8 cellular contexts compared by ENCODE assay signal in the genomic region with DNA sequence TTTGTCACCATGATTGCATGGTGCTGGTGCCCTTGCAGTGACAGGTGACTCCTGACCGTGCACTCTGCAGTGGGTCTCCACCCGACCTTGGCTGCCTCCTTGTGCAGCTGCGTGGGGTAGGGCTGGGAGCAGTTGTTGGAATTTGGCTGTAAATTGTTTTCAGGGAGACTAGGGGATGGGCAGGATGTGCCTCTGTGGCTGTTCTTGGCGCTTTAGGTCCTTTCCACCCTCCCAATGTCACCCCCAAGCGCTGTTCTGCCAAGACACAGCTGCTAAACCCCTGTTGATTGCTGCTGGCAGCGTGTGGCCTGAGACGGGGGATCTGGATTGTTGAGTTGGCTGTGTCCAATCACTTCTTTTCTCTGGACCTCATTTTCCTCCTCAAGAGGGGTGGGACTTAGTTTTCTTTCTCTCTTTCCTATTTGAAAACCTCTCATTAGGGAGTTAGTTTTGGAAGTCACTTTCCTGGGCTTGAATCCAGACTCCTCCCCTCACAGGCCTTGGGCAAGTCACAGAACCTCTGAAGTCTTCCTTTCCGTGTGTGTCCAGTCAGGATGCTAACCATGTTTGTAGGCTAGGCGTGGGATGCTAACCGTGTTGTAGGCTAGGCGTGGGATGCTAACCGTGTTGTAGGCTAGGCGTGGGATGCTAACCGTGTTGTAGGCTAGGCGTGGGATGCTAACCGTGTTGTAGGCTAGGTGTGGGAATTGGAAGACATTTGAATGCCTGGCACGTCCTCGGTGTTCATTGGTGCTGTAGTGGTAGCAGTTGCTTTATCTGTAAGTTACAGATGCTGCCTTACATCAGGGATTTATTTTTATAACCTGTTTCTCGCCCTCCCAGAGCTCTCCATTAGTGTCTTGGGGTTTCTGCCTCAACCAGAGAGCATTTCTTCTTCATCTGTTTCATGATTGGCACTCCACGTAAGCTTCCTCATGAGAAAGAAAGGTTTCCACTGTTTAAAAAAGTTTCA. TPM values are rescaled to one million over a fixed set of nuclear protein-coding genes. Genes with fewer than 3 reads are reported as not detected.
DNase-seq lines count a peak whose midpoint lies in the region; ATAC-seq and TF ChIP-seq lines count a peak whose summit lies in the region.

No MANE protein-coding gene starts in this region.

- H3K27ac Mint-ChIP-seq in CD4-positive, CD25-positive, alpha-beta regulatory T cell, result peak overlapping the region; percentile 91 to 95 (median 91)
- H3K27ac Mint-ChIP-seq in naive thymus-derived CD4-positive, alpha-beta T cell, result peak overlapping the region; percentile 1 to 96 (median 73)

- intact Hi-C loops in naive thymus-derived CD4-positive, alpha-beta T cell (cut with micrococcal nuclease), result loop anchor here in 1 of 2 donors (10.0 kb wide), 2 partner anchors 487 to 1297 kb away; partner anchors contain the start of gene AGPAT4

- H3K4me1 Mint-ChIP-seq in CD4-positive, CD25-positive, alpha-beta regulatory T cell, result peaks cover 54 to 95% (median 84%) of the 10 kb centered on the region in 4 donors
- peaks cover 76 to 99% (median 96%) of the 10 kb centered on the region in 7 donors for H3K4me1 Mint-ChIP-seq in naive thymus-derived CD4-positive, alpha-beta T cell

- DNase-seq in CD4-positive, CD25-positive, alpha-beta regulatory T cell, result no peak
- DNase-seq in erythroblast (lab: John Stamatoyannopoulos, UW) (peak; percentile 11 to 55), NCI-H510A treated with DMSO at 0.1 percent for 48 hours (lab: John Stamatoyannopoulos, UW) (no peak), UCSD-AML1 (lab: John Stamatoyannopoulos, UW; ENCODE audit: unreplicated experiment) (no peak)
- no peak for DNase-seq in naive thymus-derived CD4-positive, alpha-beta T cell

- H4K20me1 ChIP-seq in OCI-LY3 (ENCODE audit: insufficient read depth, low read length), result peaks cover 19% of the 10 kb centered on the region; the same call in 1 of the 2 replicates

- H3K36me3 ChIP-seq in CD4-positive, CD25-positive, alpha-beta regulatory T cell (ENCODE audit: control insufficient read depth, insufficient read depth, low read length), result no peaks in the 10 kb centered on the region
- H3K36me3 ChIP-seq in OCI-LY3 (replicated peaks; ENCODE audit: low read depth, low read length), result no peaks in the 10 kb centered on the region
- H3K36me3 ChIP-seq in naive thymus-derived CD4-positive, alpha-beta T cell (ENCODE audit: control insufficient read depth in 2 of 3, insufficient read depth in 3 of 3, low read length in 3 of 3), result no peaks in the 10 kb centered on the region

- H2AFZ ChIP-seq in OCI-LY3 (ENCODE audit: low read depth, low read length), result no peak overlapping the region

- TF ChIP-seq CTCF in OCI-LY3 (IDR thresholded peaks at IDR 0.05; ENCODE audit: low read depth, low read length), result no peak

- peak overlapping the region; percentile 43 for H3K4me3 ChIP-seq in CD4-positive, CD25-positive, alpha-beta regulatory T cell (ENCODE audit: low read depth, low read length)
- no peak overlapping the region for H3K4me3 ChIP-seq in OCI-LY3 (ENCODE audit: low read length)
- H3K4me3 ChIP-seq in naive thymus-derived CD4-positive, alpha-beta T cell (ENCODE audit: low read length), result no peak overlapping the region

- H3K4me1 ChIP-seq in CD4-positive, CD25-positive, alpha-beta regulatory T cell (ENCODE audit: control insufficient read depth, insufficient read depth, low read length, poor library complexity, severe bottlenecking), result peaks cover 82% of the 10 kb centered on the region
- H3K4me1 ChIP-seq in OCI-LY3 (ENCODE audit: low read length), result peaks cover 42% of the 10 kb centered on the region
- peaks cover 45 to 64% of the 10 kb centered on the region in 2 donors for H3K4me1 ChIP-seq in naive thymus-derived CD4-positive, alpha-beta T cell (ENCODE audit: control insufficient read depth in 2 of 2, insufficient read depth in 2 of 2, low read length in 2 of 2)

- ATAC-seq in CD4-positive, CD25-positive, alpha-beta regulatory T cell (ENCODE audit: low read depth in 2 of 2), result no peak
- no peak for ATAC-seq in naive thymus-derived CD4-positive, alpha-beta T cell
- ATAC-seq in GM21737 (IDR thresholded peaks at IDR 0.05; ENCODE audit: unreplicated experiment), result no peak
- no peak for ATAC-seq in GM21723 (IDR thresholded peaks at IDR 0.05; ENCODE audit: unreplicated experiment)

- H3K9me3 ChIP-seq in CD4-positive, CD25-positive, alpha-beta regulatory T cell (ENCODE audit: control insufficient read depth in 2 of 2, low read length in 2 of 2), result no peaks in the 10 kb centered on the region
- H3K9me3 ChIP-seq in OCI-LY3 (ENCODE audit: insufficient read depth, low read length), result no peaks in the 10 kb centered on the region
- no peaks in the 10 kb centered on the region for H3K9me3 ChIP-seq in naive thymus-derived CD4-positive, alpha-beta T cell (ENCODE audit: control insufficient read depth in 2 of 3, low read length in 3 of 3)

- peak overlapping the region; percentile 68 for H3K27ac ChIP-seq in CD4-positive, CD25-positive, alpha-beta regulatory T cell (ENCODE audit: insufficient read depth, low read length, poor library complexity, severe bottlenecking)
- H3K27ac ChIP-seq in OCI-LY3 (ENCODE audit: low read length), result no peak overlapping the region
- H3K27ac ChIP-seq in naive thymus-derived CD4-positive, alpha-beta T cell (ENCODE audit: low read depth, low read length), result peak overlapping the region; percentile 41

- POLR2A ChIA-PET in naive thymus-derived CD4-positive, alpha-beta T cell (lab: Charles Lee), result interaction anchor here (0.6 to 2.3 kb wide), 3 partner anchors 36 to 187 kb away, joined by 4 to 7 read pairs (median 6); partner anchors contain the start of genes MRPL18 and TCP1

- H3K79me2 ChIP-seq in OCI-LY3 (ENCODE audit: low read length), result peaks cover 91% of the 10 kb centered on the region

- H3K36me3 Mint-ChIP-seq in CD4-positive, CD25-positive, alpha-beta regulatory T cell, result no peaks in the 10 kb centered on the region
- peaks cover 0 to 3% (median 0%) of the 10 kb centered on the region in 5 donors for H3K36me3 Mint-ChIP-seq in naive thymus-derived CD4-positive, alpha-beta T cell

- no peaks in the 10 kb centered on the region for H3K27me3 ChIP-seq in CD4-positive, CD25-positive, alpha-beta regulatory T cell (ENCODE audit: control insufficient read depth, insufficient read depth, low read length)
- no peaks in the 10 kb centered on the region for H3K27me3 ChIP-seq in OCI-LY3 (ENCODE audit: low read depth, low read length)
- H3K27me3 ChIP-seq in naive thymus-derived CD4-positive, alpha-beta T cell (ENCODE audit: control insufficient read depth in 2 of 2, insufficient read depth in 2 of 2, low read length in 2 of 2), result no peaks in the 10 kb centered on the region

- no peaks in the 10 kb centered on the region for H3K9me3 Mint-ChIP-seq in CD4-positive, CD25-positive, alpha-beta regulatory T cell
- H3K9me3 Mint-ChIP-seq in naive thymus-derived CD4-positive, alpha-beta T cell, result peaks cover 0 to 4% (median 0%) of the 10 kb centered on the region in 11 donors

- TF ChIP-seq POLR2A in erythroblast (IDR thresholded peaks at IDR 0.05; ENCODE audit: low read length), result no peak

- H3K9ac ChIP-seq in OCI-LY3 (ENCODE audit: low read length), result no peak overlapping the region

- H3K27me3 Mint-ChIP-seq in CD4-positive, CD25-positive, alpha-beta regulatory T cell, result no peaks in the 10 kb centered on the region
- no peaks in the 10 kb centered on the region for H3K27me3 Mint-ChIP-seq in naive thymus-derived CD4-positive, alpha-beta T cell

- CTCF ChIA-PET in naive thymus-derived CD4-positive, alpha-beta T cell (lab: Charles Lee), result no interaction called here

- peak overlapping the region; percentile 84 for H3K4me2 ChIP-seq in OCI-LY3 (ENCODE audit: low read length)

- peak overlapping the region; percentile 51 to 67 (median 66) for H3K4me3 Mint-ChIP-seq in CD4-positive, CD25-positive, alpha-beta regulatory T cell
- peak overlapping the region in 8 of 10 donors; percentile 7 to 82 (median 36) for H3K4me3 Mint-ChIP-seq in naive thymus-derived CD4-positive, alpha-beta T cell

RNA-seq across cellular contexts. Expression of gene IGF2R, which starts 8.6 kb away (rescaled TPM):
- 71.2 TPM for total RNA-seq in CD4-positive, CD25-positive, alpha-beta regulatory T cell
- 10 to 100 TPM in 2 of 4 donors, 1 to 10 TPM in 2; 8.8 to 13.4 (median 9.8) TPM for polyA plus RNA-seq in CD4-positive, CD25-positive, alpha-beta regulatory T cell
- 10 to 100 TPM; 59.1 to 79.2 (median 74.2) TPM for total RNA-seq in naive thymus-derived CD4-positive, alpha-beta T cell
- polyA plus RNA-seq in naive thymus-derived CD4-positive, alpha-beta T cell, result 10 to 100 TPM in 1 of 2 donors, 1 to 10 TPM in 1; 8.7 to 18.9 TPM

Comparison
In these comparisons a context has a peak if more than half of its experiments do, and no peak if none do; other contexts are left out.
1. DNase-seq: peak in erythroblast (2 of 2); none in CD4-positive, CD25-positive, alpha-beta regulatory T cell (0 of 3), naive thymus-derived CD4-positive, alpha-beta T cell (0 of 9), NCI-H510A treated with DMSO at 0.1 percent for 48 hours (single experiment) and UCSD-AML1 (single experiment).